ENCODE assay signal across 35 cellular contexts in genomic region chr6:168721571-168721970, GRCh38.
"Had no signal": no experiment of that assay in that cellular context is flagged by ENCODE, and none has a peak within 500 bp of the region (broad histone marks: within the 10 kb centered on the region; RNA-seq: fewer than 3 reads in every experiment).

No MANE protein-coding gene starts in this region.

- H3K4me2 ChIP-seq: KMS-11 had no signal

- H3K9me3 ChIP-seq: MG63 had no signal

- H3K9ac ChIP-seq: KMS-11 had no signal

- H3K27me3 ChIP-seq: MG63 had no signal

- H3K27ac ChIP-seq: KMS-11 had no signal

- DNase-seq: Karpas-422, Kasumi-1, KG1, MG63, MM.1S, MV-4-11, NCI-H1048, NCI-H1092, NCI-H1092 treated with DMSO at 0.1 percent for 48 hours, NCI-H1105, NCI-H1105 treated with DMSO at 0.1 percent for 48 hours, NCI-H1417, NCI-H1417 treated with DMSO at 0.1 percent for 48 hours, NCI-H1436, NCI-H1436 treated with DMSO at 0.1 percent for 48 hours, NCI-H146, NCI-H1694, NCI-H1694 treated with DMSO at 0.1 percent for 48 hours, NCI-H187, NCI-H187 treated with DMSO at 0.1 percent for 48 hours, NCI-H1930, NCI-H2029, NCI-H2029 treated with DMSO at 0.1 percent for 48 hours, NCI-H2081, NCI-H2081 treated with DMSO at 0.1 percent for 48 hours, NCI-H2107, NCI-H2171, NCI-H2171 treated with DMSO at 0.1 percent for 48 hours, NCI-H2227 treated with DMSO at 0.1 percent for 48 hours, NCI-H226, NCI-H345, NCI-H446, NCI-H446 treated with DMSO at 0.1 percent for 48 hours, NCI-H510A had no signal

- H3K36me3 ChIP-seq: MG63 had no signal

- H3K4me3 ChIP-seq: MG63 had no signal
